ENCODE assay signal across 25 cellular contexts in genomic region chr4:25022741-25023140, GRCh38. TPM values are rescaled to one million over a fixed set of nuclear protein-coding genes. Genes with fewer than 3 reads are reported as not detected.
"Had no signal": no experiment of that assay in that cellular context is flagged by ENCODE, and none has a peak within 500 bp of the region (broad histone marks: within the 10 kb centered on the region; RNA-seq: fewer than 3 reads in every experiment).

No MANE protein-coding gene starts in this region.

- DNase-seq: activated CD4-positive, alpha-beta T cell treated with anti-CD3 and anti-CD28 coated beads for 48 hours; activated CD4-positive, alpha-beta T cell treated with anti-CD3 and anti-CD28 coated beads, Interleukin-2, amount 50 U/mL, for 4 hours; activated CD4-positive, CD25-positive, alpha-beta regulatory T cell treated with anti-CD3 and anti-CD28 coated beads, Interleukin-2, amount 50 U/mL, for 72 hours; activated CD8-positive, alpha-beta memory T cell treated with anti-CD3 and anti-CD28 coated beads, Interleukin-2, amount 50 U/mL, for 48 hours; activated CD8-positive, alpha-beta T cell treated with anti-CD3 and anti-CD28 coated beads, Interleukin-2, amount 10 ng/mL, durations not matched to agents 7 days and 5 days; activated naive CD4-positive, alpha-beta T cell; activated naive CD8-positive, alpha-beta T cell treated with anti-CD3 and anti-CD28 coated beads, Interleukin-2, amount 50 U/mL, for 24 hours; activated T-cell treated with anti-CD3 and anti-CD28 coated beads, Interleukin-2, amount 50 U/mL, for 1 hour; amniotic stem cell; body of pancreas; central memory CD4-positive, alpha-beta T cell; KG1; NCI-H1092; NCI-H1417; NCI-H1930; NCI-H510A treated with DMSO at 0.1 percent for 48 hours; Peyer's patch; SHP77; T-helper 17 cell; T-helper 9 cell had no signal

- H3K4me3 ChIP-seq: ascending aorta, body of pancreas, Peyer's patch had no signal

- FAIRE-seq: bronchial epithelial cell had no signal

- H3K36me3 ChIP-seq: ascending aorta, Peyer's patch had no signal

- H3K4me3 Mint-ChIP-seq: activated CD8-positive, alpha-beta T cell treated with anti-CD3 and anti-CD28 coated beads, Interleukin-2, amount 10 ng/mL, durations not matched to agents 7 days and 5 days; activated naive CD4-positive, alpha-beta T cell treated with anti-CD3 and anti-CD28 coated beads, Interleukin-2, amount 50 U/mL, for 24 hours; activated naive CD8-positive, alpha-beta T cell treated with anti-CD3 and anti-CD28 coated beads, Interleukin-2, amount 50 U/mL, for 24 hours; T-helper 17 cell; WTC11 had no signal

- H3K27ac ChIP-seq: ascending aorta, body of pancreas, Peyer's patch had no signal

- H3K9me3 ChIP-seq: ascending aorta, body of pancreas, Peyer's patch had no signal

- H3K9me3 Mint-ChIP-seq: activated naive CD4-positive, alpha-beta T cell treated with anti-CD3 and anti-CD28 coated beads, Interleukin-2, amount 50 U/mL, for 24 hours; activated naive CD8-positive, alpha-beta T cell treated with anti-CD3 and anti-CD28 coated beads, Interleukin-2, amount 50 U/mL, for 24 hours; WTC11 had no signal

- H3K36me3 Mint-ChIP-seq: activated naive CD4-positive, alpha-beta T cell treated with anti-CD3 and anti-CD28 coated beads, Interleukin-2, amount 50 U/mL, for 24 hours had no signal

- H3K4me1 Mint-ChIP-seq: activated naive CD4-positive, alpha-beta T cell treated with anti-CD3 and anti-CD28 coated beads, Interleukin-2, amount 50 U/mL, for 24 hours; activated naive CD8-positive, alpha-beta T cell treated with anti-CD3 and anti-CD28 coated beads, Interleukin-2, amount 50 U/mL, for 24 hours had no signal

- H3K27me3 ChIP-seq: ascending aorta, body of pancreas, Peyer's patch had no signal

- ATAC-seq: activated CD8-positive, alpha-beta T cell treated with anti-CD3 and anti-CD28 coated beads, Interleukin-2, amount 10 ng/mL, durations not matched to agents 7 days and 5 days; activated naive CD8-positive, alpha-beta T cell treated with anti-CD3 and anti-CD28 coated beads, Interleukin-2, amount 50 U/mL, for 24 hours; body of pancreas; T-helper 17 cell; WTC11 had no signal

- H3K4me1 ChIP-seq: ascending aorta, body of pancreas, Peyer's patch had no signal

- H3K27ac Mint-ChIP-seq: activated CD8-positive, alpha-beta T cell treated with anti-CD3 and anti-CD28 coated beads, Interleukin-2, amount 10 ng/mL, durations not matched to agents 7 days and 5 days; activated naive CD4-positive, alpha-beta T cell treated with anti-CD3 and anti-CD28 coated beads, Interleukin-2, amount 50 U/mL, for 24 hours; activated naive CD8-positive, alpha-beta T cell treated with anti-CD3 and anti-CD28 coated beads, Interleukin-2, amount 50 U/mL, for 24 hours; T-helper 17 cell; WTC11 had no signal

RNA-seq across cellular contexts. Expression of gene LGI2, which starts 8.0 kb away (rescaled TPM):
- total RNA-seq: activated CD8-positive, alpha-beta T cell treated with anti-CD3 and anti-CD28 coated beads, Interleukin-2, amount 10 ng/mL, durations not matched to agents 7 days and 5 days; bronchial epithelial cell; LHCN-M2; T-helper 17 cell had no signal
